Comparison of ENCODE assay signal across 8 cellular contexts in the genomic region with DNA sequence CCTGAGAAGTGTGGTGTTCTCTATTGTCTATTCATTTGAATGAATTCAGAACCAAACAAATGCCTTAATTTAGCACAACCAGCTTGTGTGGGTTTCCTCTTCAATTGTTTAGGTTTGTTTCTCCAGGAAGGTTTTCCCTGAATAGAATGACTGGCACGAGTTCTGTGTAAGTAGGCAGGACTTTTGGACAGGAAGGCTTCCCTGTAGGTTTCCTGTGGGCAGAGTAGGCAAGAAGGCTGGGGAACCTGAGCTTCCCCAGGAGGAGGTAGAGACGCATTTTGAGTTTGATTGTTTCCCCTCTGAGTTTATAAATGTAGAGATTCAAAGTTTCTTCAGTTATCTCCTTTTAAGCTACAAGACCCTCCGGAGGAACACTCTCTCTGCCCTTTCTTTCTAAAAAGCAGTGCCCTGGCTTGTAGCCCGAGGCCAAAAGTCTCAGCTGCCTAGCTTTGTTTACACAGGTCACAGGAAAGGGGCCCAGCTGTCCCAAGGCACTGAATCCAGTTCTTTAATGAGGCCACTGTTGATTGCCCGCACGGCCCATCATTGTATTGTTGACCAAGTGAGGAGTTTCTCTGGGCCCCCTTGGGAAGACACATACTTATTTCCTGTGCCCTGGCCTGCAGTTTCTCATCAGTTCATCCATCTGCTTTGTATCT.
DNase-seq lines count a peak whose midpoint lies in the region; ATAC-seq, FAIRE-seq and TF ChIP-seq lines count a peak whose summit lies in the region.

No MANE protein-coding gene starts in this region.

- H3K4me1 ChIP-seq in esophagus muscularis mucosa, result peaks cover 15 to 27% (median 24%) of the 10 kb centered on the region in 4 donors

- FAIRE-seq in H54 (lab: Jason Lieb, UNC), result peak; percentile 57

- DNase-seq in H54 (ENCODE audit: insufficient read length, low spot score) (no peak), NCI-H69 (lab: John Stamatoyannopoulos, UW) (peak; percentile 98), esophagus muscularis mucosa (ENCODE audit: extremely low spot score) (peak; percentile 62), putamen (ENCODE audit: low spot score) (peak; percentile 52), Kasumi-1 (lab: John Stamatoyannopoulos, UW) (no peak)
- no peak for DNase-seq in activated CD4-positive, alpha-beta memory T cell treated with anti-CD3 and anti-CD28 coated beads, Interleukin-2, amount 10 ng/mL, durations not matched to agents 7 days and 5 days

- no peak for TF ChIP-seq CTCF in esophagus muscularis mucosa (IDR thresholded peaks at IDR 0.05)

- peak overlapping the region in 2 of 4 donors; percentile 25 to 30 for H3K27ac ChIP-seq in esophagus muscularis mucosa (replicated peaks in 1 of 4)

- TF ChIP-seq POLR2A in H54 (IDR thresholded peaks at IDR 0.05; ENCODE audit: low read depth, low read length) (no peak), esophagus muscularis mucosa (IDR thresholded peaks at IDR 0.05; ENCODE audit: low read depth) (no peak)

- H3K36me3 ChIP-seq in esophagus muscularis mucosa, result no peaks in the 10 kb centered on the region

- ATAC-seq in HG03097 (IDR thresholded peaks at IDR 0.05; ENCODE audit: low FRiP score, unreplicated experiment) (no peak), HG03196 (IDR thresholded peaks at IDR 0.05; ENCODE audit: unreplicated experiment) (no peak)

- intact Hi-C loops in esophagus muscularis mucosa (cut with DNase I), result no loop called here

- H3K27me3 Mint-ChIP-seq in activated CD4-positive, alpha-beta memory T cell treated with anti-CD3 and anti-CD28 coated beads, Interleukin-2, amount 10 ng/mL, durations not matched to agents 7 days and 5 days, result no peaks in the 10 kb centered on the region

- POLR2A ChIA-PET in activated CD4-positive, alpha-beta memory T cell treated with anti-CD3 and anti-CD28 coated beads, Interleukin-2, amount 10 ng/mL, durations not matched to agents 7 days and 5 days (lab: Charles Lee), result interaction anchor here (1.2 kb wide), 1 partner anchor 10 kb away, joined by 4 read pairs; no protein-coding TSS in a partner anchor

- no peaks in the 10 kb centered on the region for H3K27me3 ChIP-seq in esophagus muscularis mucosa

- H3K36me3 Mint-ChIP-seq in activated CD4-positive, alpha-beta memory T cell treated with anti-CD3 and anti-CD28 coated beads, Interleukin-2, amount 10 ng/mL, durations not matched to agents 7 days and 5 days (ENCODE audit: low read depth), result no peaks in the 10 kb centered on the region

- CTCF ChIA-PET in activated CD4-positive, alpha-beta memory T cell treated with anti-CD3 and anti-CD28 coated beads, Interleukin-2, amount 10 ng/mL, durations not matched to agents 7 days and 5 days (lab: Charles Lee), result interaction anchor here (1.4 kb wide), 2 partner anchors 13 to 161 kb away, joined by 5 to 8 read pairs; no protein-coding TSS in a partner anchor

- H3K9me3 ChIP-seq in esophagus muscularis mucosa, result no peaks in the 10 kb centered on the region

- 41% methylated on average over 6 of the region's 6 CpGs for WGBS in esophagus muscularis mucosa

- no peak overlapping the region for H3K27ac Mint-ChIP-seq in activated CD4-positive, alpha-beta memory T cell treated with anti-CD3 and anti-CD28 coated beads, Interleukin-2, amount 10 ng/mL, durations not matched to agents 7 days and 5 days

- H3K4me1 Mint-ChIP-seq in activated CD4-positive, alpha-beta memory T cell treated with anti-CD3 and anti-CD28 coated beads, Interleukin-2, amount 10 ng/mL, durations not matched to agents 7 days and 5 days, result peaks cover 12% of the 10 kb centered on the region

- no peak overlapping the region for H3K4me3 Mint-ChIP-seq in activated CD4-positive, alpha-beta memory T cell treated with anti-CD3 and anti-CD28 coated beads, Interleukin-2, amount 10 ng/mL, durations not matched to agents 7 days and 5 days

- no peak for TF ChIP-seq EP300 in esophagus muscularis mucosa (IDR thresholded peaks at IDR 0.05)

- H3K4me3 ChIP-seq in esophagus muscularis mucosa, result no peak overlapping the region

- H3K9me3 Mint-ChIP-seq in activated CD4-positive, alpha-beta memory T cell treated with anti-CD3 and anti-CD28 coated beads, Interleukin-2, amount 10 ng/mL, durations not matched to agents 7 days and 5 days, result no peaks in the 10 kb centered on the region

Comparison
In these comparisons a context has a peak if more than half of its experiments do, and no peak if none do; other contexts are left out.
1. DNase-seq: peak in NCI-H69 (single experiment), esophagus muscularis mucosa (single experiment) and putamen (single experiment); none in H54 (single experiment), Kasumi-1 (0 of 2) and activated CD4-positive, alpha-beta memory T cell treated with anti-CD3 and anti-CD28 coated beads, Interleukin-2, amount 10 ng/mL, durations not matched to agents 7 days and 5 days (single experiment).